29 cellular contexts compared by ENCODE assay signal in the genomic region with DNA sequence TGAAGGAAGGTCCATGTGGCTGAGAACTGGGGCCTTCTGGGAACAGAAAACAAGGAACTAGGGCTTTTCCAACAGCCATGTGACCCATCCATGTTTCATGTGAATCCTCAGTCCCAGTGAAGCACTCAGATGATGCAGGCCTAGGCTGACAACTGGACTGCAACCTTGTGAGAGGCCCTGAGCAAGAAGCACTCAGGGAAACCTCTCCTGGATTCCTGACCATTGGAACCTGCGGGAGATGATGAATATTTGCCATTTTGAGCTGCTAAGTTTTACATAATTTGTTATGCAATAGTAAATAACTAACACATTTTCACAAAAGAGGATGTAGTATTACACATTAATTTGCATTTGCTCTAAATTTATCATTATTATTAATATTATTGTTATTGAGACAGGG. TPM values are rescaled to one million over a fixed set of nuclear protein-coding genes. Genes with fewer than 3 reads are reported as not detected.
"Had no signal": no experiment of that assay in that cellular context is flagged by ENCODE, and none has a peak within 500 bp of the region (broad histone marks: within the 10 kb centered on the region; RNA-seq: fewer than 3 reads in every experiment).

No MANE protein-coding gene starts in this region.

- H3K27ac ChIP-seq: dorsolateral prefrontal cortex, gastroesophageal sphincter, heart right ventricle, neural progenitor cell, prostate gland, right atrium auricular region, sigmoid colon, stomach, thyroid gland had no signal

- H3K4me2 ChIP-seq: neural progenitor cell had no signal

- H3K9ac ChIP-seq: neural progenitor cell had no signal

- H3K36me3 ChIP-seq: gastroesophageal sphincter, heart right ventricle, left lung, neural progenitor cell, prostate gland, right atrium auricular region, sigmoid colon, stomach, thyroid gland had no signal

- H2AFZ ChIP-seq: neural progenitor cell had no signal

- H3K9me3 ChIP-seq: prostate gland, right atrium auricular region, sigmoid colon, stomach, thyroid gland had no signal

- H3K4me3 ChIP-seq: dorsolateral prefrontal cortex, gastroesophageal sphincter, heart right ventricle, left lung, neural progenitor cell, prostate gland, right atrium auricular region, sigmoid colon, stomach, thyroid gland had no signal

- FAIRE-seq: colon, islet of Langerhans, urothelium cell line had no signal

- H3K4me1 ChIP-seq: neural progenitor cell, prostate gland had no signal

- H3K27me3 ChIP-seq: right atrium auricular region, thyroid gland had no signal

- DNase-seq: dorsolateral prefrontal cortex; effector CD4-positive, alpha-beta T cell; foreskin fibroblast; glutamatergic neuron; heart right ventricle; hippocampal formation; left cardiac atrium; left lung; midbrain; naive thymus-derived CD4-positive, alpha-beta T cell; sigmoid colon; stimulated activated CD4-positive, alpha-beta T cell treated with anti-CD3 and anti-CD28 coated beads, Interleukin-2, amount 100 ng/mL, for 24 hours; stimulated activated CD4-positive, alpha-beta T cell treated with anti-CD3 and anti-CD28 coated beads, Interleukin-4, amount 100 ng/mL, for 24 hours; stimulated activated naive CD4-positive, alpha-beta T cell treated with Interleukin-2 at 50 U/mL for 16 hours; stomach; thyroid gland had no signal

- ATAC-seq: gastroesophageal sphincter; heart right ventricle; left cardiac atrium; left lung; naive thymus-derived CD4-positive, alpha-beta T cell; stimulated activated effector memory CD8-positive, alpha-beta T cell treated with anti-CD3 and anti-CD28 coated beads, Interleukin-12 subunit alpha, Interleukin-12 subunit beta, amount 100 ng/mL, for 72 hours had no signal

RNA-seq across cellular contexts. Expression of a gene that starts 38.4 kb away (rescaled TPM):
- total RNA-seq: gastroesophageal sphincter, lung microvascular endothelial cell, osteoblast, right atrium auricular region, sigmoid colon, skeletal muscle tissue, stomach, subcutaneous adipose tissue, temporal lobe had no signal
